In genomic region chr2:12587729-12588522, GRCh38 we compare ENCODE assay signal across 8 cellular contexts.
A peak's percentile ranks its signal among the peaks of the same experiment; 100 is the strongest.
DNase-seq lines count a peak whose midpoint lies in the region; ATAC-seq and TF ChIP-seq lines count a peak whose summit lies in the region.

No MANE protein-coding gene starts in this region.

- peak overlapping the region; percentile 31 for H3K4me3 Mint-ChIP-seq in MCF 10A (ENCODE audit: unreplicated experiment)
- H3K4me3 Mint-ChIP-seq in H9: no peak overlapping the region
- no peak overlapping the region for H3K4me3 Mint-ChIP-seq in nephron progenitor cell

- no peak for TF ChIP-seq CTCF in HFF-Myc (IDR thresholded peaks at IDR 0.05; ENCODE audit: low read depth, low read length, missing control alignments)
- TF ChIP-seq CTCF in MCF 10A (IDR thresholded peaks at IDR 0.05; ENCODE audit: unreplicated experiment): no peak
- TF ChIP-seq CTCF in H9 (conservative IDR thresholded peaks at IDR 0.05): no peak
- no peak for TF ChIP-seq CTCF in nephron progenitor cell (IDR thresholded peaks at IDR 0.05)

- no peak overlapping the region for H4K8ac ChIP-seq in H9 (replicated peaks; ENCODE audit: insufficient read length, low read depth, low read length)

- H2BK15ac ChIP-seq in H9 (ENCODE audit: low read depth, low read length): no peak overlapping the region

- H4K91ac ChIP-seq in H9 (ENCODE audit: insufficient read length, low read depth, low read length): no peak overlapping the region

- intact Hi-C loops in MCF 10A (cut with micrococcal nuclease): loop anchor here (10.0 kb wide), 1 partner anchor 127 kb away; the partner anchor contains the start of gene TRIB2

- no peaks in the 10 kb centered on the region for H3K79me1 ChIP-seq in H9 (ENCODE audit: insufficient read depth, low read depth, low read length, poor library complexity, severe bottlenecking)

- no peaks in the 10 kb centered on the region for H3K79me2 ChIP-seq in H9 (ENCODE audit: insufficient read depth, low read length)

- no peak overlapping the region for H3K18ac ChIP-seq in H9 (ENCODE audit: insufficient read length, low read depth, low read length)

- no peak overlapping the region for H3K14ac ChIP-seq in H9 (ENCODE audit: insufficient read depth, low read length)

- no peak overlapping the region for H2BK5ac ChIP-seq in H9 (ENCODE audit: insufficient read length, low read length)

- no peak overlapping the region for H2AFZ ChIP-seq in H9 (ENCODE audit: low read length)

- H3K4me1 Mint-ChIP-seq in MCF 10A (ENCODE audit: insufficient read depth, unreplicated experiment) (peaks cover 10% of the 10 kb centered on the region), H9 (no peaks in the 10 kb centered on the region), nephron progenitor cell (peaks cover 18% of the 10 kb centered on the region)

- CTCF ChIA-PET in MCF 10A (lab: Yijun Ruan, JAX): no interaction called here

- peak overlapping the region; percentile 61 for H3K27ac Mint-ChIP-seq in MCF 10A (ENCODE audit: low read depth, unreplicated experiment)
- 0 out of 7 replicates have a peak overlapping the region, but pooled peaks of 1 of the 3 experiments have one; percentile 53 for H3K27ac Mint-ChIP-seq in H9
- H3K27ac Mint-ChIP-seq in nephron progenitor cell: no peak overlapping the region

- no peak overlapping the region for H3K4me2 ChIP-seq in H9 (ENCODE audit: insufficient read depth, insufficient read length, low read length)

- no peak overlapping the region for H3K9ac ChIP-seq in H9 (ENCODE audit: extremely low read depth, insufficient read length, low read length)

- peak; percentile 92 for ATAC-seq in GM18508 (IDR thresholded peaks at IDR 0.05; ENCODE audit: insufficient read depth, unreplicated experiment)

- no peak overlapping the region for H3K4me3 ChIP-seq in HFF-Myc (replicated peaks; ENCODE audit: low read depth, low read length)

- no peak overlapping the region for H3T11ph ChIP-seq in H9 (ENCODE audit: low read length)

- DNase-seq in HFF-Myc (ENCODE audit: extremely low read depth, low read depth): peak; percentile 55
- peak; percentile 82 for DNase-seq in M059J (ENCODE audit: low read depth)
- peak; percentile 90 for DNase-seq in MCF 10A (ENCODE audit: unreplicated experiment)
- DNase-seq in myocyte (ENCODE audit: low read depth): peak; percentile 71
- no peak for DNase-seq in H9
- no peak for DNase-seq in nephron progenitor cell
- DNase-seq in amygdala (lab: John Stamatoyannopoulos, UW): no peak

- no peak overlapping the region for H2BK12ac ChIP-seq in H9 (ENCODE audit: insufficient read length, low read depth, low read length)

- H2AK5ac ChIP-seq in H9 (ENCODE audit: insufficient read length, low read length): no peak overlapping the region

- H4K5ac ChIP-seq in H9 (ENCODE audit: insufficient read length, low read depth, low read length): no peak overlapping the region

- no peak overlapping the region for H3K56ac ChIP-seq in H9 (ENCODE audit: insufficient read length, low read depth, low read length)

- no peaks in the 10 kb centered on the region for H3K9me3 ChIP-seq in H9 (ENCODE audit: control insufficient read depth, low read depth, low read length)

- no peaks in the 10 kb centered on the region for H3K23me2 ChIP-seq in H9 (ENCODE audit: insufficient read length, low read depth, low read length, poor library complexity, severe bottlenecking)

- H3K36me3 Mint-ChIP-seq in MCF 10A (ENCODE audit: insufficient read depth, unreplicated experiment) (no peaks in the 10 kb centered on the region), H9 (ENCODE audit: insufficient read depth in 1 of 3, low read depth in 3 of 3) (no peaks in the 10 kb centered on the region), nephron progenitor cell (ENCODE audit: low read depth) (no peaks in the 10 kb centered on the region)

- no peaks in the 10 kb centered on the region for H3K27me3 ChIP-seq in H9 (ENCODE audit: insufficient read depth, low read length)

- no peak overlapping the region for H2BK120ac ChIP-seq in H9 (ENCODE audit: low read depth, low read length, poor library complexity, severe bottlenecking)

- no peaks in the 10 kb centered on the region for H3K9me3 Mint-ChIP-seq in MCF 10A (ENCODE audit: unreplicated experiment)
- H3K9me3 Mint-ChIP-seq in H9: no peaks in the 10 kb centered on the region
- no peaks in the 10 kb centered on the region for H3K9me3 Mint-ChIP-seq in nephron progenitor cell

- BruUV-seq in MCF 10A (replicated peaks; lab: Mats Ljungman, UMichigan): TSS peak; percentile 58

- no peaks in the 10 kb centered on the region for H3K27me3 Mint-ChIP-seq in MCF 10A (ENCODE audit: insufficient read depth, unreplicated experiment)
- H3K27me3 Mint-ChIP-seq in H9 (ENCODE audit: low read depth): no peaks in the 10 kb centered on the region
- no peaks in the 10 kb centered on the region for H3K27me3 Mint-ChIP-seq in nephron progenitor cell (ENCODE audit: low read depth, poor library complexity)

- no peak overlapping the region for H2BK20ac ChIP-seq in H9 (ENCODE audit: low read depth, low read length, poor library complexity, severe bottlenecking)

- H3K23ac ChIP-seq in H9 (ENCODE audit: insufficient read length, low read depth, low read length): no peak overlapping the region

- POLR2A ChIA-PET in MCF 10A (lab: Yijun Ruan, JAX): interaction anchor here (0.8 to 1.5 kb wide), 2 partner anchors 32 to 53 kb away, joined by 3 to 4 read pairs; no protein-coding TSS in a partner anchor

- no peaks in the 10 kb centered on the region for H4K20me1 ChIP-seq in H9 (ENCODE audit: control insufficient read depth, insufficient read depth, insufficient read length)

- no CpG with 5 or more reads among the region's 4 CpGs for WGBS in H9 (ENCODE audit: extremely low coverage, insufficient read length, low lambda C conversion rate)

- H3K4me1 ChIP-seq in H9 (ENCODE audit: insufficient read depth, low read length): no peaks in the 10 kb centered on the region

- no peak overlapping the region for H3K4ac ChIP-seq in H9 (ENCODE audit: low read depth, low read length)

- H3K27ac ChIP-seq in H9 (ENCODE audit: insufficient read length, low read depth, low read length): no peak overlapping the region

Comparison
In these comparisons a context has a peak if more than half of its experiments do, and no peak if none do; other contexts are left out.
1. DNase-seq: peak in HFF-Myc (single experiment), M059J (single experiment), MCF 10A (single experiment) and myocyte (single experiment); none in H9 (single experiment), nephron progenitor cell (single experiment) and amygdala (0 of 56).